8 cellular contexts compared by ENCODE assay signal in genomic region chr11:65084598-65085375, GRCh38. TPM values are rescaled to one million over a fixed set of nuclear protein-coding genes. Genes with fewer than 3 reads are reported as not detected.
DNase-seq lines count a peak whose midpoint lies in the region; ATAC-seq, FAIRE-seq and TF ChIP-seq lines count a peak whose summit lies in the region.

No MANE protein-coding gene starts in this region.

- H3K36me3 ChIP-seq in A673 (ENCODE audit: insufficient read depth, low read length, poor library complexity, severe bottlenecking) (peaks cover 35% of the 10 kb centered on the region), HAP-1 (replicated peaks) (peaks cover 54% of the 10 kb centered on the region), GM12878 (ENCODE audit: control insufficient read depth in 2 of 2, insufficient read depth in 2 of 2, low read length in 1 of 2) (peaks cover 7 to 15% of the 10 kb centered on the region in 2 experiments), mesodermal cell (ENCODE audit: control insufficient read depth, insufficient read depth, low read length) (peaks cover 75% of the 10 kb centered on the region)

- POLR2A ChIA-PET in A673 (lab: Charles Lee; ENCODE audit: low non-redundant PET) (no interaction called here), GM12878 (lab: Charles Lee) (no interaction called here)

- no peak for FAIRE-seq in GM12878 (lab: Jason Lieb, UNC)

- intact Hi-C loops in A673 (cut with micrococcal nuclease; ENCODE audit: unreplicated experiment) (no loop called here), GM12878 (cut with micrococcal nuclease; ENCODE audit: unreplicated experiment) (loop anchor here (2.0 kb wide), 1 partner anchor 72 kb away; no protein-coding TSS in a partner anchor)

- in situ Hi-C loops in HAP-1 (cut with MboI; ENCODE audit: low sequenced_read_pairs) (no loop called here), GM12878 (cut with MboI) (no loop called here)

- H2AFZ ChIP-seq in GM12878 (ENCODE audit: control insufficient read depth, low read depth, low read length), result peak overlapping the region; percentile 82; the same call in 1 of the 2 replicates

- no peaks in the 10 kb centered on the region for H3K9me3 ChIP-seq in A673 (ENCODE audit: low read depth, low read length, poor library complexity, severe bottlenecking)
- H3K9me3 ChIP-seq in HAP-1, result no peaks in the 10 kb centered on the region
- H3K9me3 ChIP-seq in GM12878 (replicated peaks; ENCODE audit: control insufficient read depth, insufficient read depth, low read length), result no peaks in the 10 kb centered on the region
- H3K9me3 ChIP-seq in mesodermal cell (ENCODE audit: control insufficient read depth, low read length), result no peaks in the 10 kb centered on the region

- DNase-seq in A673 (ENCODE audit: low spot score) (no peak), HAP-1 (ENCODE audit: low spot score in 2 of 2) (no peak), GM12878 (ENCODE audit: low read depth, low spot score) (no peak), AG08395 (ENCODE audit: low spot score) (no peak), SW 1271 (lab: John Stamatoyannopoulos, UW) (no peak)
- DNase-seq in activated CD8-positive, alpha-beta memory T cell treated with anti-CD3 and anti-CD28 coated beads, Interleukin-2, amount 50 U/mL, for 4 hours, result no peak

- SMC1A ChIA-PET in GM12878 (lab: Charles Lee; ENCODE audit: uncharacterized antibody, unreplicated experiment), result interaction anchor here (0.8 kb wide), 2 partner anchors 10 to 32 kb away, joined by 3 read pairs; partner anchors contain the start of gene ZNHIT2

- peak overlapping the region; percentile 90 for H3K27ac ChIP-seq in A673 (ENCODE audit: low read depth, low read length, poor library complexity, severe bottlenecking)
- H3K27ac ChIP-seq in GM12878 (ENCODE audit: control insufficient read depth, insufficient read depth), result peak overlapping the region; percentile 84
- peak overlapping the region; percentile 98 for H3K27ac ChIP-seq in mesodermal cell (ENCODE audit: low read depth, low read length, severe bottlenecking)

- H3K4me2 ChIP-seq in GM12878 (ENCODE audit: control insufficient read depth, insufficient read depth), result peak overlapping the region; percentile 68

- WGBS in GM12878 (ENCODE audit: insufficient coverage, insufficient replicate concordance, low lambda C conversion rate, missing lambda C conversion rate), result 47% methylated on average over 23 of the region's 23 CpGs
- WGBS in mesodermal cell (ENCODE audit: insufficient coverage in 2 of 2), 2 experiments, result 55 to 57% methylated on average over 22 of the region's 23 CpGs

- H3K4me1 ChIP-seq in A673 (ENCODE audit: insufficient read depth, low read length, poor library complexity, severe bottlenecking) (peaks cover 12% of the 10 kb centered on the region), HAP-1 (peaks cover 6% of the 10 kb centered on the region), GM12878 (ENCODE audit: control insufficient read depth, insufficient read depth, low read length) (peaks cover 18% of the 10 kb centered on the region), mesodermal cell (ENCODE audit: control insufficient read depth, insufficient read depth, low read length, poor library complexity, severe bottlenecking) (peaks cover 17% of the 10 kb centered on the region)

- H3K4me3 ChIP-seq in A673 (ENCODE audit: low read depth, low read length, poor library complexity, severe bottlenecking) (peak overlapping the region; percentile 76), HAP-1 (peak overlapping the region; percentile 98), GM12878 (peak overlapping the region; percentile 86), mesodermal cell (ENCODE audit: extremely low read depth, insufficient read depth, low read length, poor library complexity, severe bottlenecking) (peak overlapping the region; percentile 85)

- ATAC-seq in GM12878 (peak; percentile 27), GM18858 (IDR thresholded peaks at IDR 0.05; ENCODE audit: unreplicated experiment) (no peak)

- no peaks in the 10 kb centered on the region for H3K27me3 ChIP-seq in A673 (replicated peaks; ENCODE audit: insufficient read depth, low read depth, low read length, poor library complexity)
- H3K27me3 ChIP-seq in HAP-1 (ENCODE audit: low read depth), result no peaks in the 10 kb centered on the region
- no peaks in the 10 kb centered on the region for H3K27me3 ChIP-seq in GM12878 (replicated peaks in 1 of 2; ENCODE audit: control insufficient read depth in 2 of 2, insufficient read depth in 2 of 2, low read length in 1 of 2)

- RAD21 ChIA-PET in GM12878 (lab: Charles Lee; ENCODE audit: unreplicated experiment), result interaction anchor here (1.0 kb wide), 1 partner anchor 9 kb away, joined by 3 read pairs; no protein-coding TSS in a partner anchor

- H4K20me1 ChIP-seq in GM12878 (ENCODE audit: control insufficient read depth, insufficient read depth), result no peaks in the 10 kb centered on the region

- no peak for TF ChIP-seq RAD21 in GM12878 (IDR thresholded peaks at IDR 0.05; ENCODE audit: insufficient read depth, low read depth, low read length)

- BruUV-seq in A673 (replicated peaks; lab: Mats Ljungman, UMichigan) (TSS peak; percentile 71), GM12878 (replicated peaks; lab: Mats Ljungman, UMichigan) (TSS peak; percentile 79)

- TF ChIP-seq CTCF in A673 (conservative IDR thresholded peaks at IDR 0.05; ENCODE audit: low read depth, low read length) (no peak), GM12878 (IDR thresholded peaks at IDR 0.05 in 2 of 3, conservative IDR thresholded peaks at IDR 0.05 in 1 of 3; ENCODE audit: control insufficient read depth in 2 of 3, extremely low read depth in 1 of 3, insufficient read depth in 1 of 3, low read depth in 3 of 3, low read length in 3 of 3) (no peak)

- H3K9ac ChIP-seq in GM12878 (ENCODE audit: control insufficient read depth, insufficient read depth, low read length), result peak overlapping the region; percentile 87

- TF ChIP-seq EP300 in GM12878 (IDR thresholded peaks at IDR 0.05; ENCODE audit: borderline replicate concordance in 1 of 2, control insufficient read depth in 1 of 2, low read depth in 2 of 2, low read length in 2 of 2), result no peak

- TF ChIP-seq POLR2A in GM12878 (IDR thresholded peaks at IDR 0.05; ENCODE audit: low read depth, low read length), result peak; percentile 50; the same call in 1 of the 2 replicates

- H3K79me2 ChIP-seq in GM12878 (ENCODE audit: control insufficient read depth, insufficient read depth, low read length), result peaks cover 44% of the 10 kb centered on the region

- CTCF ChIA-PET in A673 (lab: Charles Lee) (interaction anchor here (0.7 to 1.1 kb wide), 2 partner anchors 27 to 29 kb away, joined by 3 read pairs; partner anchors contain the start of gene TM7SF2), GM12878 (lab: Yijun Ruan, JAX) (interaction anchor here (0.8 to 1.5 kb wide), 6 partner anchors 14 to 245 kb away, joined by 3 to 5 read pairs (median 3); partner anchors contain the start of genes FAU, MRPL49 and TM7SF2)

RNA-seq across cellular contexts. Expression of gene ZFPL1, which starts 0.8 kb away (rescaled TPM):
- total RNA-seq in A673 (2021) (45.9 and 46.6 TPM in 2 replicates), GM12878 (2014; rRNA removed) (31.7 and 37.2 TPM in 2 replicates), GM12878 (2014; rRNA removed; fragmentation: Illumina TruSeq; extraction: Trizol) (11.0 and 13.8 TPM in 2 replicates), GM12878 (2021) (29.0 and 31.3 TPM in 2 replicates)
- 48.0 and 48.2 TPM in 2 replicates for total RNA-seq in GM12878 (2013; cell fraction: nucleolus; rRNA removed)
- 19.0 TPM for polyA plus RNA-seq in GM12878 (2011; ENCODE audit: low read depth)
- polyA plus RNA-seq in GM12878 (2011; rRNA removed) (13.0 and 24.7 TPM in 2 replicates), GM12878 (2014; fragmentation: Illumina TruSeq; extraction: Trizol) (9.7 and 20.5 TPM in 2 replicates), GM12878 (2014; fragmentation: Nextera tagmentation; extraction: Ambion mirVana) (1 to 10 TPM; 2.2 to 5.6 TPM), GM12878 (2014; rRNA removed) (29.3 and 38.0 TPM in 2 replicates), GM12878 (2016; fragmentation: Nextera tagmentation; extraction: Ambion mirVana) (10 to 100 TPM; 36.6 to 37.8 TPM)
- 31.1 and 31.3 TPM in 2 replicates for polyA plus RNA-seq in GM12878 (2011; cell fraction: cytosol; rRNA removed)
- 66.5 and 81.1 TPM in 2 replicates for polyA plus RNA-seq in GM12878 (2011; cell fraction: nucleus; rRNA removed)
- 32.6 and 52.6 TPM in 2 replicates for polyA plus RNA-seq in GM12878 (2012)
- 24.6 and 30.6 TPM in 2 replicates for polyA minus RNA-seq in GM12878 (2011; rRNA and poly(A)+ RNA removed)
- polyA minus RNA-seq in GM12878 (2011; cell fraction: cytosol; rRNA and poly(A)+ RNA removed), result 14.3 and 16.2 TPM in 2 replicates
- polyA minus RNA-seq in GM12878 (2011; cell fraction: nucleus; rRNA and poly(A)+ RNA removed), result 36.6 and 64.6 TPM in 2 replicates
- 56.8 TPM for polyA plus RNA-seq in mesodermal cell (2013, experiment 1 of 2)
- 45.2 TPM for polyA plus RNA-seq in mesodermal cell (2013, experiment 2 of 2)

RNA-seq across cellular contexts. Expression of gene CDCA5, which starts 0.9 kb away (rescaled TPM):
- total RNA-seq in A673 (2021) (109 and 119 TPM in 2 replicates), GM12878 (2014; rRNA removed) (54.8 and 58.4 TPM in 2 replicates), GM12878 (2014; rRNA removed; fragmentation: Illumina TruSeq; extraction: Trizol) (46.1 and 47.9 TPM in 2 replicates), GM12878 (2021) (78.1 and 81.4 TPM in 2 replicates)
- 14.2 and 15.0 TPM in 2 replicates for total RNA-seq in GM12878 (2013; cell fraction: nucleolus; rRNA removed)
- 25.0 TPM for polyA plus RNA-seq in GM12878 (2011; ENCODE audit: low read depth)
- polyA plus RNA-seq in GM12878 (2011; rRNA removed) (32.4 and 44.0 TPM in 2 replicates), GM12878 (2014; fragmentation: Illumina TruSeq; extraction: Trizol) (44.7 and 71.4 TPM in 2 replicates), GM12878 (2014; fragmentation: Nextera tagmentation; extraction: Ambion mirVana) (10 to 100 TPM; 21.2 to 34.3 TPM), GM12878 (2014; rRNA removed) (77.6 and 80.6 TPM in 2 replicates), GM12878 (2016; fragmentation: Nextera tagmentation; extraction: Ambion mirVana) (100 to 1,000 TPM; 105 to 107 TPM)
- polyA plus RNA-seq in GM12878 (2011; cell fraction: cytosol; rRNA removed), result 57.8 and 59.5 TPM in 2 replicates
- polyA plus RNA-seq in GM12878 (2011; cell fraction: nucleus; rRNA removed), result 41.6 and 51.2 TPM in 2 replicates
- 38.6 and 41.4 TPM in 2 replicates for polyA plus RNA-seq in GM12878 (2012)
- 23.2 and 37.9 TPM in 2 replicates for polyA minus RNA-seq in GM12878 (2011; rRNA and poly(A)+ RNA removed)
- polyA minus RNA-seq in GM12878 (2011; cell fraction: cytosol; rRNA and poly(A)+ RNA removed), result 17.2 and 25.3 TPM in 2 replicates
- 15.6 and 19.2 TPM in 2 replicates for polyA minus RNA-seq in GM12878 (2011; cell fraction: nucleus; rRNA and poly(A)+ RNA removed)
- polyA plus RNA-seq in mesodermal cell (2013, experiment 1 of 2), result 29.9 TPM
- 26.2 TPM for polyA plus RNA-seq in mesodermal cell (2013, experiment 2 of 2)

RNA-seq across cellular contexts. Expression of gene VPS51, which starts 11.2 kb away (rescaled TPM):
- total RNA-seq in A673 (2021) (125 and 140 TPM in 2 replicates), GM12878 (2014; rRNA removed) (213 and 279 TPM in 2 replicates), GM12878 (2014; rRNA removed; fragmentation: Illumina TruSeq; extraction: Trizol) (55.8 and 61.6 TPM in 2 replicates), GM12878 (2021) (130 and 140 TPM in 2 replicates)
- total RNA-seq in GM12878 (2013; cell fraction: nucleolus; rRNA removed), result 185 and 198 TPM in 2 replicates
- 45.9 TPM for polyA plus RNA-seq in GM12878 (2011; ENCODE audit: low read depth)
- polyA plus RNA-seq in GM12878 (2011; rRNA removed) (37.6 and 91.8 TPM in 2 replicates), GM12878 (2014; fragmentation: Illumina TruSeq; extraction: Trizol) (8.9 and 25.1 TPM in 2 replicates), GM12878 (2014; fragmentation: Nextera tagmentation; extraction: Ambion mirVana) (1 to 10 TPM; 1.5 to 8.6 TPM), GM12878 (2014; rRNA removed) (123 and 185 TPM in 2 replicates), GM12878 (2016; fragmentation: Nextera tagmentation; extraction: Ambion mirVana) (10 to 100 TPM; 41.9 to 50.7 TPM)
- polyA plus RNA-seq in GM12878 (2011; cell fraction: cytosol; rRNA removed), result 91.7 and 147 TPM in 2 replicates
- polyA plus RNA-seq in GM12878 (2011; cell fraction: nucleus; rRNA removed), result 175 and 180 TPM in 2 replicates
- 112 and 203 TPM in 2 replicates for polyA plus RNA-seq in GM12878 (2012)
- polyA minus RNA-seq in GM12878 (2011; rRNA and poly(A)+ RNA removed), result 120 and 190 TPM in 2 replicates
- 85.1 and 134 TPM in 2 replicates for polyA minus RNA-seq in GM12878 (2011; cell fraction: cytosol; rRNA and poly(A)+ RNA removed)
- polyA minus RNA-seq in GM12878 (2011; cell fraction: nucleus; rRNA and poly(A)+ RNA removed), result 44.9 and 77.3 TPM in 2 replicates
- 63.4 TPM for polyA plus RNA-seq in mesodermal cell (2013, experiment 1 of 2)
- polyA plus RNA-seq in mesodermal cell (2013, experiment 2 of 2), result 52.9 TPM

RNA-seq across cellular contexts. Expression of gene NAALADL1, which starts 26.4 kb away (rescaled TPM):
- 0.50 TPM in 1 of 2 replicates, not detected in the other for total RNA-seq in A673 (2021)
- total RNA-seq in GM12878 (2013; cell fraction: nucleolus; rRNA removed), result 0.95 and 1.0 TPM in 2 replicates
- 4.7 TPM in 2 replicates for total RNA-seq in GM12878 (2014; rRNA removed)
- total RNA-seq in GM12878 (2014; rRNA removed; fragmentation: Illumina TruSeq; extraction: Trizol), result 2.7 and 4.2 TPM in 2 replicates
- 3.3 and 4.0 TPM in 2 replicates for total RNA-seq in GM12878 (2021)
- polyA plus RNA-seq in GM12878 (2011; ENCODE audit: low read depth), result 6.5 TPM
- 0.24 and 0.77 TPM in 2 replicates for polyA plus RNA-seq in GM12878 (2011; rRNA removed)
- polyA plus RNA-seq in GM12878 (2011; cell fraction: cytosol; rRNA removed), result 0.25 and 0.70 TPM in 2 replicates
- polyA plus RNA-seq in GM12878 (2011; cell fraction: nucleus; rRNA removed), result 1.5 and 2.4 TPM in 2 replicates
- 11.2 and 13.3 TPM in 2 replicates for polyA plus RNA-seq in GM12878 (2012)
- polyA plus RNA-seq in GM12878 (2014; fragmentation: Illumina TruSeq; extraction: Trizol), result 0.27 and 1.6 TPM in 2 replicates
- 1 to 10 TPM; 1.3 TPM for polyA plus RNA-seq in GM12878 (2014; fragmentation: Nextera tagmentation; extraction: Ambion mirVana)
- 5.5 and 7.1 TPM in 2 replicates for polyA plus RNA-seq in GM12878 (2014; rRNA removed)
- polyA plus RNA-seq in GM12878 (2016; fragmentation: Nextera tagmentation; extraction: Ambion mirVana), result 1 to 10 TPM; 1.1 to 1.4 TPM
- polyA minus RNA-seq in GM12878 (2011; rRNA and poly(A)+ RNA removed), result 0.15 TPM in 1 of 2 replicates, not detected in the other
- not detected in 2 replicates for polyA minus RNA-seq in GM12878 (2011; cell fraction: cytosol; rRNA and poly(A)+ RNA removed)
- polyA minus RNA-seq in GM12878 (2011; cell fraction: nucleus; rRNA and poly(A)+ RNA removed), result not detected in 2 replicates
- 0.41 TPM for polyA plus RNA-seq in mesodermal cell (2013, experiment 1 of 2)
- not detected for polyA plus RNA-seq in mesodermal cell (2013, experiment 2 of 2)

RNA-seq across cellular contexts. Expression of gene TM7SF2, which starts 26.9 kb away (rescaled TPM):
- 37.8 and 50.5 TPM in 2 replicates for total RNA-seq in A673 (2021)
- total RNA-seq in GM12878 (2013; cell fraction: nucleolus; rRNA removed), result 19.4 and 25.9 TPM in 2 replicates
- total RNA-seq in GM12878 (2014; rRNA removed), result 29.6 and 32.8 TPM in 2 replicates
- 9.2 and 9.3 TPM in 2 replicates for total RNA-seq in GM12878 (2014; rRNA removed; fragmentation: Illumina TruSeq; extraction: Trizol)
- total RNA-seq in GM12878 (2021), result 30.2 and 31.2 TPM in 2 replicates
- 11.5 TPM for polyA plus RNA-seq in GM12878 (2011; ENCODE audit: low read depth)
- 4.8 and 11.0 TPM in 2 replicates for polyA plus RNA-seq in GM12878 (2011; rRNA removed)
- 15.4 and 15.7 TPM in 2 replicates for polyA plus RNA-seq in GM12878 (2011; cell fraction: cytosol; rRNA removed)
- 57.8 and 60.5 TPM in 2 replicates for polyA plus RNA-seq in GM12878 (2011; cell fraction: nucleus; rRNA removed)
- polyA plus RNA-seq in GM12878 (2012), result 19.4 and 19.7 TPM in 2 replicates
- polyA plus RNA-seq in GM12878 (2014; fragmentation: Illumina TruSeq; extraction: Trizol), result 4.3 and 11.3 TPM in 2 replicates
- polyA plus RNA-seq in GM12878 (2014; fragmentation: Nextera tagmentation; extraction: Ambion mirVana), result 1 to 10 TPM in 1 of 2 experiments, under 1 TPM in 1; 0.52 to 2.9 TPM
- 37.9 and 38.2 TPM in 2 replicates for polyA plus RNA-seq in GM12878 (2014; rRNA removed)
- 10 to 100 TPM; 47.4 to 57.7 TPM for polyA plus RNA-seq in GM12878 (2016; fragmentation: Nextera tagmentation; extraction: Ambion mirVana)
- 13.7 and 19.6 TPM in 2 replicates for polyA minus RNA-seq in GM12878 (2011; rRNA and poly(A)+ RNA removed)
- 4.4 and 7.5 TPM in 2 replicates for polyA minus RNA-seq in GM12878 (2011; cell fraction: cytosol; rRNA and poly(A)+ RNA removed)
- polyA minus RNA-seq in GM12878 (2011; cell fraction: nucleus; rRNA and poly(A)+ RNA removed), result 14.4 and 22.4 TPM in 2 replicates
- 40.0 TPM for polyA plus RNA-seq in mesodermal cell (2013, experiment 1 of 2)
- 40.8 TPM for polyA plus RNA-seq in mesodermal cell (2013, experiment 2 of 2)
